ENCODE assay signal across 12 cellular contexts in the genomic region with DNA sequence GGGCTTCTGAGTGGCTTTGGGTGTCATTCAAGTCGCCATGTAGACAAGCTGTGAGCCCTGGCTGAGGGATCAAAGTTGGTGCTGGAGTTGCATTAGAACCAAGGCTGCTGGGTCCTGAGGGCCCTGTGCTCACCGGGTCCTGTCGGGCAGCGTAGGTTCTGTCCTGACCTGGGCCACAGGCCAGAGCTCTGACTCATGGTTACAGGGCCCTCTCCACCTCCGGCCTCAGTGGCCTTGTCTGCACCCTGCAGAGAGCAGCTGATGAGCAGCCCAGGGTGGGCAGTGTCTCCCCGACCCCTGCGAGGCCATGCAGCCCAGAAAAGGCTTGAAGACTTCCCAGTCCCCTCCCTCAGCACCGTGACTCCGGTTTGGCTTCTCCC. TPM values are rescaled to one million over a fixed set of nuclear protein-coding genes. Genes with fewer than 3 reads are reported as not detected.
DNase-seq lines count a peak whose midpoint lies in the region; ATAC-seq and TF ChIP-seq lines count a peak whose summit lies in the region.
"Had no signal": no experiment of that assay in that cellular context is flagged by ENCODE, and none has a peak within 500 bp of the region (broad histone marks: within the 10 kb centered on the region; RNA-seq: fewer than 3 reads in every experiment).

No MANE protein-coding gene starts in this region.

- H3K36me3 ChIP-seq in right atrium auricular region: no peaks in the 10 kb centered on the region
- no peaks in the 10 kb centered on the region for H3K36me3 ChIP-seq in Panc1 (ENCODE audit: control insufficient read depth, insufficient read depth, low read length)
- H3K36me3 ChIP-seq: HAP-1 had no signal

- no peaks in the 10 kb centered on the region for H3K9me3 ChIP-seq in right atrium auricular region
- H3K9me3 ChIP-seq in Panc1 (ENCODE audit: control insufficient read depth, insufficient read depth, low read depth, low read length): no peaks in the 10 kb centered on the region
- H3K9me3 ChIP-seq: HAP-1 had no signal

- CTCF ChIA-PET in Panc1 (lab: Charles Lee): interaction anchor here (0.8 to 1.4 kb wide), 7 partner anchors 8 to 507 kb away, joined by 3 to 21 read pairs (median 3); no protein-coding TSS in a partner anchor

- H3K4me1 ChIP-seq in right atrium auricular region: no peaks in the 10 kb centered on the region
- H3K4me1 ChIP-seq in Panc1 (ENCODE audit: control insufficient read depth, insufficient read depth, low read length): no peaks in the 10 kb centered on the region; the same call in 1 of the 2 replicates
- H3K4me1 ChIP-seq: HAP-1 had no signal

- TF ChIP-seq CTCF in right atrium auricular region (IDR thresholded peaks at IDR 0.05) (no peak), Panc1 (IDR thresholded peaks at IDR 0.05) (no peak)

- H3K27ac ChIP-seq in right atrium auricular region (no peak overlapping the region), Panc1 (ENCODE audit: low read length) (no peak overlapping the region)
- H3K27ac ChIP-seq: 22Rv1 had no signal

- intact Hi-C loops in Right ventricle myocardium superior (cut with DNase I) (no loop called here), Panc1 (cut with micrococcal nuclease; ENCODE audit: unreplicated experiment) (loop anchor here (5.0 kb wide), 2 partner anchors 107 to 122 kb away; a partner anchor contains a TSS)

- POLR2A ChIA-PET in Panc1 (lab: Charles Lee): no interaction called here

- BruUV-seq in Panc1 (replicated peaks; lab: Mats Ljungman, UMichigan): no TSS peak

- H3K27me3 ChIP-seq in right atrium auricular region (no peaks in the 10 kb centered on the region), Panc1 (ENCODE audit: control insufficient read depth, insufficient read depth, low read length) (no peaks in the 10 kb centered on the region)

- H3K4me3 ChIP-seq in right atrium auricular region (no peak overlapping the region), Panc1 (ENCODE audit: low read depth in 2 of 2, low read length in 2 of 2) (no peak overlapping the region)
- H3K4me3 ChIP-seq: HAP-1 had no signal

- in situ Hi-C loops in Panc1 (cut with HindIII; ENCODE audit: low pct_unique_long_range_greater_than_20kb, low sequenced_read_pairs): no loop called here

- no peak for DNase-seq in Right ventricle myocardium superior
- DNase-seq in right atrium auricular region (ENCODE audit: low spot score): no peak
- DNase-seq in Panc1 (ENCODE audit: low read depth, low spot score): no peak
- no peak for DNase-seq in AG08395 (ENCODE audit: low spot score)
- DNase-seq in kidney glomerular epithelial cell (lab: John Stamatoyannopoulos, UW): no peak
- DNase-seq: DMS153, DMS79 treated with DMSO at 0.1 percent for 48 hours had no signal

- ATAC-seq in Right ventricle myocardium superior (ENCODE audit: poor library complexity) (peak; percentile 13), HG02852 (IDR thresholded peaks at IDR 0.05; ENCODE audit: unreplicated experiment) (peak; percentile 13), Panc1 (0 out of 2 replicates have a peak, but pooled peaks have one; percentile 19), HG03139 (IDR thresholded peaks at IDR 0.05; ENCODE audit: unreplicated experiment) (no peak)

RNA-seq across cellular contexts. Expression of a gene that starts 22.5 kb away (rescaled TPM):
- not detected for total RNA-seq in Right ventricle myocardium superior
- not detected for total RNA-seq in right atrium auricular region
- 0.21 TPM for total RNA-seq in Panc1 (2021; ENCODE audit: unreplicated experiment)
- polyA plus RNA-seq in Panc1 (2012; ENCODE audit: insufficient read length): 0.16 TPM
- total RNA-seq: CD4-positive, alpha-beta T cell had no signal

RNA-seq across cellular contexts. Expression of a gene that starts 45.2 kb away (rescaled TPM):
- total RNA-seq in Right ventricle myocardium superior: 35.3 TPM
- total RNA-seq in right atrium auricular region: 100 to 1,000 TPM; 141 to 206 TPM
- total RNA-seq in Panc1 (2021; ENCODE audit: unreplicated experiment): 2.9 TPM
- 6.7 TPM for polyA plus RNA-seq in Panc1 (2012; ENCODE audit: insufficient read length)
- total RNA-seq: CD4-positive, alpha-beta T cell had no signal

RNA-seq across cellular contexts. Expression of a gene that starts 59.0 kb away (rescaled TPM):
- total RNA-seq in Right ventricle myocardium superior: 40.7 TPM
- 10 to 100 TPM; 48.0 to 65.0 TPM for total RNA-seq in right atrium auricular region
- 42.1 TPM for total RNA-seq in Panc1 (2021; ENCODE audit: unreplicated experiment)
- polyA plus RNA-seq in Panc1 (2012; ENCODE audit: insufficient read length): 49.4 TPM
